Comparison of ENCODE assay signal across 9 cellular contexts in the genomic region with DNA sequence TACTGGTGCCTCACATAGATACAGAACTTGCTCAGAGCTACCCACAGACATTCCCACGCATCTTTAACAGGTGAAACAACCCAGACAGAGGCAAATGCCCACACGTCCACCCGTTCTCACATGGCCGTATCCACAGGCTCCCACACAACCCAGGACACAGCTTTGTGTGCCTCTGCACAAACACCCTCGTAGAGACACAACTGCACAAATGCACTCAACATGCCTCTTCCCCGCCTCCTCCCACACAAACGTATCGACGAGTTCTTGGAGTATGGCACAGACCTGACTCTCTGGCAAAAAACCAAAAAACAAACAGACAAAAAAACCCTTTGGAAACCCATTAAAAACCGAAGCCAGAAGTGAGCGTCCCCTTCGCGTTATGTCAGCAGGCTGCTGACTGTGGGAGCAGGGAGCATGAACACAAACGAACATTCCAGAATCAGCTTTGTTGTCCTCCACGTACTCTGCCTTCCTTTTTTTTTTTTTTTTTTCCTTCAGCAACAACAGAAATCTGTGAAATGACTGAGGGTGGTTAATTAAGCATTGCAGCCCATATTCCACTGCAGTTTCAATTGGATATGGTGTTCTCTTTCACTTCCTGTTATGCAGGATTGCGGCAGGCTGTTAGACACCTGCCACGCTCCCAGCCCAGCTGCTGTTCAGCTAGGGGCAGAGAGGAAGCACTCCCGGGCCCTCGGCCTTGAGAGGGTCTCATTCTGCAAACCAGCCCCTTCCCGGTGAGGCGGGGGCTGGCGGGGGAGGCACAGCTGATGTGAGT.
A peak's percentile ranks its signal among the peaks of the same experiment; 100 is the strongest.
DNase-seq lines count a peak whose midpoint lies in the region; ATAC-seq and TF ChIP-seq lines count a peak whose summit lies in the region.
"Had no signal": no experiment of that assay in that cellular context is flagged by ENCODE, and none has a peak within 500 bp of the region (broad histone marks: within the 10 kb centered on the region; RNA-seq: fewer than 3 reads in every experiment).

No MANE protein-coding gene starts in this region.

- peaks cover 56% of the 10 kb centered on the region for H3K4me1 Mint-ChIP-seq in activated T-helper 1 cell treated with anti-CD3 and anti-CD28 coated beads, Interleukin-12 subunit alpha, Interleukin-12 subunit beta, Interleukin-2, Interleukin-4 antibody, amounts not matched to agents 30 ng/mL and 10 ng/mL and 1 ng/mL, durations not matched to agents 14 hours and 24 hours and 36 hours (ENCODE audit: low read depth)

- peaks cover 15% of the 10 kb centered on the region for H3K4me1 ChIP-seq in suprapubic skin

- no peak for TF ChIP-seq CTCF in suprapubic skin (IDR thresholded peaks at IDR 0.05)

- H3K27ac ChIP-seq in suprapubic skin = no peak overlapping the region

- H3K27me3 Mint-ChIP-seq in activated T-helper 1 cell treated with anti-CD3 and anti-CD28 coated beads, Interleukin-12 subunit alpha, Interleukin-12 subunit beta, Interleukin-2, Interleukin-4 antibody, amounts not matched to agents 30 ng/mL and 10 ng/mL and 1 ng/mL, durations not matched to agents 14 hours and 24 hours and 36 hours (ENCODE audit: insufficient read depth) = peaks cover 8% of the 10 kb centered on the region

- intact Hi-C loops in activated T-helper 1 cell treated with anti-CD3 and anti-CD28 coated beads, Interleukin-12 subunit alpha, Interleukin-12 subunit beta, Interleukin-2, Interleukin-4 antibody, amounts not matched to agents 30 ng/mL and 10 ng/mL and 1 ng/mL, durations not matched to agents 14 hours and 24 hours and 36 hours (cut with micrococcal nuclease) = loop anchor here (1.0 kb wide), 4 partner anchors 9 to 29 kb away; no protein-coding TSS in a partner anchor

- H3K9me3 ChIP-seq in suprapubic skin = no peaks in the 10 kb centered on the region

- peak overlapping the region; percentile 51 for H3K4me3 Mint-ChIP-seq in activated T-helper 1 cell treated with anti-CD3 and anti-CD28 coated beads, Interleukin-12 subunit alpha, Interleukin-12 subunit beta, Interleukin-2, Interleukin-4 antibody, amounts not matched to agents 30 ng/mL and 10 ng/mL and 1 ng/mL, durations not matched to agents 14 hours and 24 hours and 36 hours
- H3K4me3 Mint-ChIP-seq: neural crest cell had no signal

- H3K27me3 ChIP-seq in suprapubic skin = peaks cover 3% of the 10 kb centered on the region

- peak overlapping the region; percentile 77 for H3K27ac Mint-ChIP-seq in activated T-helper 1 cell treated with anti-CD3 and anti-CD28 coated beads, Interleukin-12 subunit alpha, Interleukin-12 subunit beta, Interleukin-2, Interleukin-4 antibody, amounts not matched to agents 30 ng/mL and 10 ng/mL and 1 ng/mL, durations not matched to agents 14 hours and 24 hours and 36 hours

- H3K36me3 Mint-ChIP-seq in activated T-helper 1 cell treated with anti-CD3 and anti-CD28 coated beads, Interleukin-12 subunit alpha, Interleukin-12 subunit beta, Interleukin-2, Interleukin-4 antibody, amounts not matched to agents 30 ng/mL and 10 ng/mL and 1 ng/mL, durations not matched to agents 14 hours and 24 hours and 36 hours (ENCODE audit: low read depth) = peaks cover 8% of the 10 kb centered on the region

- WGBS in suprapubic skin = 25% methylated on average over 20 of the region's 22 CpGs

- peak; percentile 90 for ATAC-seq in HG02885 (IDR thresholded peaks at IDR 0.05; ENCODE audit: poor library complexity, unreplicated experiment)
- peak; percentile 74 for ATAC-seq in left lobe of liver

- DNase-seq in activated T-cell treated with anti-CD3 and anti-CD28 coated beads for 1 hour (ENCODE audit: low read depth) (peak; percentile 7), activated T-cell treated with anti-CD3 and anti-CD28 coated beads for 4 hours (no peak), NCI-H2081 (lab: John Stamatoyannopoulos, UW) (peak; percentile 60 to 84), left lobe of liver (ENCODE audit: low spot score) (peak; percentile 47), suprapubic skin (ENCODE audit: low spot score in 2 of 2) (peak in 1 of 2 donors; percentile 63), HEK293T (ENCODE audit: extremely low spot score) (no peak)
- no peak for DNase-seq in activated T-helper 1 cell treated with anti-CD3 and anti-CD28 coated beads, Interleukin-12 subunit alpha, Interleukin-12 subunit beta, Interleukin-2, Interleukin-4 antibody, amounts not matched to agents 30 ng/mL and 10 ng/mL and 1 ng/mL, durations not matched to agents 14 hours and 24 hours and 36 hours (ENCODE audit: low spot score)

- peak overlapping the region; percentile 31 for H3K4me3 ChIP-seq in suprapubic skin

- no peak for TF ChIP-seq POLR2A in suprapubic skin (IDR thresholded peaks at IDR 0.05)

- TF ChIP-seq EP300 in suprapubic skin (IDR thresholded peaks at IDR 0.05) = no peak

- H3K9me3 Mint-ChIP-seq in activated T-helper 1 cell treated with anti-CD3 and anti-CD28 coated beads, Interleukin-12 subunit alpha, Interleukin-12 subunit beta, Interleukin-2, Interleukin-4 antibody, amounts not matched to agents 30 ng/mL and 10 ng/mL and 1 ng/mL, durations not matched to agents 14 hours and 24 hours and 36 hours = peaks cover 8% of the 10 kb centered on the region
- H3K9me3 Mint-ChIP-seq: neural crest cell had no signal

- H3K36me3 ChIP-seq in suprapubic skin = no peaks in the 10 kb centered on the region

- CTCF ChIA-PET in HEK293T (lab: Yijun Ruan, JAX) = interaction anchor here (0.7 kb wide), 1 partner anchor 80 kb away, joined by 6 read pairs; no protein-coding TSS in a partner anchor

- POLR2A ChIA-PET in HEK293T (lab: Yijun Ruan, JAX) = no interaction called here

TF ChIP-seq in HEK293T, 16 proteins besides CTCF, POLR2A, EP300 and RAD21:
- no peak for TF ChIP-seq ARNT (IDR thresholded peaks at IDR 0.05)
- no peak for TF ChIP-seq SP1 (IDR thresholded peaks at IDR 0.05)
- TF ChIP-seq NFRKB (IDR thresholded peaks at IDR 0.05) = no peak
- no peak for TF ChIP-seq HDGF (IDR thresholded peaks at IDR 0.05; ENCODE audit: borderline replicate concordance)
- TF ChIP-seq FOXK2 (IDR thresholded peaks at IDR 0.05) = no peak
- TF ChIP-seq BHLHE40 (IDR thresholded peaks at IDR 0.05; ENCODE audit: borderline replicate concordance) = no peak
- no peak for TF ChIP-seq ELF4 (IDR thresholded peaks at IDR 0.05)
- TF ChIP-seq PKNOX1 (IDR thresholded peaks at IDR 0.05) = no peak

Comparison
In these comparisons a context has a peak if more than half of its experiments do, and no peak if none do; other contexts are left out.
1. DNase-seq: peak in activated T-cell treated with anti-CD3 and anti-CD28 coated beads for 1 hour (single experiment), NCI-H2081 (2 of 2) and left lobe of liver (single experiment); none in activated T-cell treated with anti-CD3 and anti-CD28 coated beads for 4 hours (single experiment), activated T-helper 1 cell treated with anti-CD3 and anti-CD28 coated beads, Interleukin-12 subunit alpha, Interleukin-12 subunit beta, Interleukin-2, Interleukin-4 antibody, amounts not matched to agents 30 ng/mL and 10 ng/mL and 1 ng/mL, durations not matched to agents 14 hours and 24 hours and 36 hours (single experiment) and HEK293T (single experiment).